10 cellular contexts compared by ENCODE assay signal in the genomic region with DNA sequence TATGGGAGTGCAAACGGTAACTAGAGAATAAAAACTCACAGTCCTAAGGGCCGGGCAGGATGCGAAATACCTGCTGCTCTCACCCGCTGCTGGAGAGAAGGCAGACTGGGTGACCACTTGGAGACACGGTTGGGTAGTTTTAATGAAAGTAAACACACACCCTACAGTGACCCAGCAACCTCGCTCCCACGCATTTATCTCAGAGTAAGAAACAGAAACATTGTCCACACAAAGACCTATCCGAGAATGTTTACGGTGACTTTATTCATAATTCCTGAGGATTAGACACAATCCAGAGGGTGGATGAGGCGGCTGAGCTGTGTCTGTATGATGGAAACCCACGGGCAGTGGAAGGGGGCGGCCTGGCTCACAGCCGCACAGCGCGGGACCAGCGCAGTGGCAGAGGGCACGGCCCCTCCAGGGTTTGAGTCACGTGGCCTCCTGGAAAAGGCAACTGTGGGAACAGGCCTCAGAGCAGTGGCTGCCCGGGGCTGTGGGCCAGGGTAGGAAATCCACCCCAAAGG.
A peak's percentile ranks its signal among the peaks of the same experiment; 100 is the strongest.
DNase-seq lines count a peak whose midpoint lies in the region; ATAC-seq, FAIRE-seq and TF ChIP-seq lines count a peak whose summit lies in the region.
"Had no signal": no experiment of that assay in that cellular context is flagged by ENCODE, and none has a peak within 500 bp of the region (broad histone marks: within the 10 kb centered on the region; RNA-seq: fewer than 3 reads in every experiment).

No MANE protein-coding gene starts in this region.

- TF ChIP-seq CTCF in heart right ventricle (IDR thresholded peaks at IDR 0.05), result no peak
- TF ChIP-seq CTCF in transverse colon (IDR thresholded peaks at IDR 0.05), result no peak
- TF ChIP-seq CTCF in D721Med (IDR thresholded peaks at IDR 0.05; ENCODE audit: insufficient read depth, missing control alignments), result no peak

- in situ Hi-C loops in transverse colon (cut with MboI; ENCODE audit: low pct_ligation_motif_present in 1 of 4, low pct_unique_long_range_greater_than_20kb in 1 of 4, low sequenced_read_pairs in 3 of 4), result no loop called here

- TF ChIP-seq EP300 in transverse colon (IDR thresholded peaks at IDR 0.05; ENCODE audit: low read depth), result no peak

- WGBS in heart right ventricle, 2 donors, result 93% methylated on average over 19 of the region's 19 CpGs
- WGBS in transverse colon (ENCODE audit: low coverage in 1 of 2), 2 donors, result 33 to 59% methylated on average over 6 to 19 of the region's 19 CpGs

- no peak overlapping the region for H3K4me3 ChIP-seq in heart right ventricle
- no peak overlapping the region for H3K4me3 ChIP-seq in transverse colon

- no peak for ATAC-seq in Right ventricle myocardium superior (ENCODE audit: poor library complexity)
- no peak for ATAC-seq in heart right ventricle
- ATAC-seq in HG03108 (IDR thresholded peaks at IDR 0.05; ENCODE audit: unreplicated experiment), result peak; percentile 56
- ATAC-seq in SK-N-SH treated with all-trans-retinoic acid at 6 μM for 48 hours, result no peak

- peaks cover 0 to 7% (median 0%) of the 10 kb centered on the region in 11 donors for H3K9me3 ChIP-seq in heart right ventricle
- no peaks in the 10 kb centered on the region for H3K9me3 ChIP-seq in transverse colon

- H3K4me1 ChIP-seq in heart right ventricle (peaks cover 0 to 15% (median 4%) of the 10 kb centered on the region in 9 donors), transverse colon (peaks cover 17 to 50% (median 30%) of the 10 kb centered on the region in 4 donors)

- FAIRE-seq in D721Med (lab: Jason Lieb, UNC), result no peak

- H3K27me3 ChIP-seq in heart right ventricle (no peaks in the 10 kb centered on the region), transverse colon (no peaks in the 10 kb centered on the region)

- peaks cover 0 to 45% (median 0%) of the 10 kb centered on the region in 9 donors for H3K36me3 ChIP-seq in heart right ventricle
- no peaks in the 10 kb centered on the region for H3K36me3 ChIP-seq in transverse colon

- TF ChIP-seq POLR2A in transverse colon (IDR thresholded peaks at IDR 0.05), result no peak

- H3K27ac ChIP-seq in heart right ventricle (no peak overlapping the region), transverse colon (peak overlapping the region; percentile 39 to 85 (median 60))
- H3K27ac ChIP-seq: C4-2B, KMS-11 had no signal

- intact Hi-C loops in Right ventricle myocardium superior (cut with DNase I), result no loop called here
- intact Hi-C loops in heart right ventricle (cut with DNase I), result no loop called here
- intact Hi-C loops in transverse colon (cut with DNase I; ENCODE audit: low total_unique reads), result no loop called here

- DNase-seq in Right ventricle myocardium superior, result peak; percentile 33
- DNase-seq in heart right ventricle, result no peak
- DNase-seq in amniotic epithelial cell (ENCODE audit: low read depth), result peak; percentile 86
- DNase-seq in transverse colon, result peak; percentile 60
- no peak for DNase-seq in D721Med (ENCODE audit: insufficient read length, low spot score)
- DNase-seq in pons (ENCODE audit: low spot score), result no peak

TF ChIP-seq in SK-N-SH treated with all-trans-retinoic acid at 6 μM for 48 hours, 23 proteins besides CTCF, POLR2A, EP300 and RAD21:
- no peak for TF ChIP-seq ISL1 (CRISPR knock-in tag; IDR thresholded peaks at IDR 0.05)
- no peak for TF ChIP-seq ZFP30 (CRISPR knock-in tag; IDR thresholded peaks at IDR 0.05)
- TF ChIP-seq, protein P1, sequence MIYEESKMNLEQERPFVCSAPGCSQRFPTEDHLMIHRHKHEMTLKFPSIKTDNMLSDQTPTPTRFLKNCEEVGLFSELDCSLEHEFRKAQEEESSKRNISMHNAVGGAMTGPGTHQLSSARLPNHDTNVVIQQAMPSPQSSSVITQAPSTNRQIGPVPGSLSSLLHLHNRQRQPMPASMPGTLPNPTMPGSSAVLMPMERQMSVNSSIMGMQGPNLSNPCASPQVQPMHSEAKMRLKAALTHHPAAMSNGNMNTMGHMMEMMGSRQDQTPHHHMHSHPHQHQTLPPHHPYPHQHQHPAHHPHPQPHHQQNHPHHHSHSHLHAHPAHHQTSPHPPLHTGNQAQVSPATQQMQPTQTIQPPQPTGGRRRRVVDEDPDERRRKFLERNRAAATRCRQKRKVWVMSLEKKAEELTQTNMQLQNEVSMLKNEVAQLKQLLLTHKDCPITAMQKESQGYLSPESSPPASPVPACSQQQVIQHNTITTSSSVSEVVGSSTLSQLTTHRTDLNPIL (CRISPR knock-in tag; IDR thresholded peaks at IDR 0.05; ENCODE audit: low read depth), result no peak
- no peak for TF ChIP-seq ESRRG (CRISPR knock-in tag; IDR thresholded peaks at IDR 0.05)
- TF ChIP-seq, protein P2, sequence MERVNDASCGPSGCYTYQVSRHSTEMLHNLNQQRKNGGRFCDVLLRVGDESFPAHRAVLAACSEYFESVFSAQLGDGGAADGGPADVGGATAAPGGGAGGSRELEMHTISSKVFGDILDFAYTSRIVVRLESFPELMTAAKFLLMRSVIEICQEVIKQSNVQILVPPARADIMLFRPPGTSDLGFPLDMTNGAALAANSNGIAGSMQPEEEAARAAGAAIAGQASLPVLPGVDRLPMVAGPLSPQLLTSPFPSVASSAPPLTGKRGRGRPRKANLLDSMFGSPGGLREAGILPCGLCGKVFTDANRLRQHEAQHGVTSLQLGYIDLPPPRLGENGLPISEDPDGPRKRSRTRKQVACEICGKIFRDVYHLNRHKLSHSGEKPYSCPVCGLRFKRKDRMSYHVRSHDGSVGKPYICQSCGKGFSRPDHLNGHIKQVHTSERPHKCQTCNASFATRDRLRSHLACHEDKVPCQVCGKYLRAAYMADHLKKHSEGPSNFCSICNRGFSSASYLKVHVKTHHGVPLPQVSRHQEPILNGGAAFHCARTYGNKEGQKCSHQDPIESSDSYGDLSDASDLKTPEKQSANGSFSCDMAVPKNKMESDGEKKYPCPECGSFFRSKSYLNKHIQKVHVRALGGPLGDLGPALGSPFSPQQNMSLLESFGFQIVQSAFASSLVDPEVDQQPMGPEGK (CRISPR knock-in tag; IDR thresholded peaks at IDR 0.05; ENCODE audit: borderline replicate concordance), result no peak
- no peak for TF ChIP-seq GLIS3 (CRISPR knock-in tag; IDR thresholded peaks at IDR 0.05)
TF ChIP-seq in SK-N-SH treated with all-trans-retinoic acid at 6 μM for 48 hours: peak in this region for 0.

Comparison
In these comparisons a context has a peak if more than half of its experiments do, and no peak if none do; other contexts are left out.
1. DNase-seq: peak in Right ventricle myocardium superior (single experiment), amniotic epithelial cell (single experiment) and transverse colon (single experiment); none in heart right ventricle (0 of 2), D721Med (single experiment) and pons (single experiment).
2. H3K27ac ChIP-seq: peak in transverse colon (4 of 4); none in heart right ventricle (0 of 10).